Comparison of ENCODE assay signal across 9 cellular contexts in genomic region chr6:711925-712324, GRCh38. TPM values are rescaled to one million over a fixed set of nuclear protein-coding genes. Genes with fewer than 3 reads are reported as not detected.
DNase-seq lines count a peak whose midpoint lies in the region; ATAC-seq and TF ChIP-seq lines count a peak whose summit lies in the region.
"Had no signal": no experiment of that assay in that cellular context is flagged by ENCODE, and none has a peak within 500 bp of the region (broad histone marks: within the 10 kb centered on the region; RNA-seq: fewer than 3 reads in every experiment).

No MANE protein-coding gene starts in this region.

- POLR2A ChIA-PET in Caco-2 (lab: Charles Lee) = no interaction called here

- CTCF ChIA-PET in Caco-2 (lab: Charles Lee) = interaction anchor here (0.6 kb wide), 1 partner anchor 10 kb away, joined by 3 read pairs; no protein-coding TSS in a partner anchor

- H3K4me3 ChIP-seq in ACC112 (ENCODE audit: low read depth, low read length) = peak overlapping the region; percentile 76
- H3K4me3 ChIP-seq in body of pancreas = no peak overlapping the region
- H3K4me3 ChIP-seq in Caco-2 (ENCODE audit: low read depth, low read length) = no peak overlapping the region

- peaks cover 12 to 13% (median 13%) of the 10 kb centered on the region in 3 donors for H3K4me1 Mint-ChIP-seq in IgD-negative memory B cell
- peaks cover 16% of the 10 kb centered on the region for H3K4me1 Mint-ChIP-seq in mesothelial cell of epicardium
- no peaks in the 10 kb centered on the region for H3K4me1 Mint-ChIP-seq in Caco-2 (ENCODE audit: low read depth, unreplicated experiment)

- H3K36me3 Mint-ChIP-seq in IgD-negative memory B cell (no peaks in the 10 kb centered on the region), mesothelial cell of epicardium (no peaks in the 10 kb centered on the region), Caco-2 (ENCODE audit: insufficient read depth, unreplicated experiment) (no peaks in the 10 kb centered on the region)

- H3K27ac ChIP-seq in ACC112 (ENCODE audit: low read depth, low read length) (peak overlapping the region; percentile 66; the same call in 1 of the 2 replicates), body of pancreas (peak overlapping the region in 2 of 4 donors; percentile 65 to 75)

- H2AFZ ChIP-seq in ACC112 (ENCODE audit: low read length, unreplicated experiment) = peak overlapping the region; percentile 92

- peaks cover 9% of the 10 kb centered on the region for H3K4me1 ChIP-seq in ACC112 (ENCODE audit: control insufficient read depth, insufficient read depth, low read length, unreplicated experiment)
- peaks cover 5% of the 10 kb centered on the region for H3K4me1 ChIP-seq in body of pancreas
- no peaks in the 10 kb centered on the region for H3K4me1 ChIP-seq in Caco-2

- no TSS peak for BruUV-seq in Caco-2 (replicated peaks; lab: Mats Ljungman, UMichigan)

- peak; percentile 37 for ATAC-seq in body of pancreas

- TF ChIP-seq CTCF in body of pancreas (IDR thresholded peaks at IDR 0.05) = no peak
- TF ChIP-seq CTCF in mesothelial cell of epicardium (IDR thresholded peaks at IDR 0.05; ENCODE audit: unreplicated experiment) = no peak
- TF ChIP-seq CTCF in Caco-2 (IDR thresholded peaks at IDR 0.05; ENCODE audit: insufficient read depth in 1 of 2, low read depth in 1 of 2, low read length in 1 of 2, severe bottlenecking in 1 of 2, unreplicated experiment in 1 of 2) = no peak

- H3K9me3 ChIP-seq in body of pancreas = peaks cover 0 to 3% (median 0%) of the 10 kb centered on the region in 3 donors
- H3K9me3 ChIP-seq in Caco-2 = no peaks in the 10 kb centered on the region

- H3K36me3 ChIP-seq in ACC112 (ENCODE audit: insufficient read depth, low read length) (no peaks in the 10 kb centered on the region), body of pancreas (replicated peaks in 1 of 2; ENCODE audit: insufficient read depth in 1 of 2, low read depth in 2 of 2) (no peaks in the 10 kb centered on the region), Caco-2 (ENCODE audit: control insufficient read depth, insufficient read depth, low read length) (no peaks in the 10 kb centered on the region)

- H3K27ac Mint-ChIP-seq in IgD-negative memory B cell (peak overlapping the region; percentile 71 to 99 (median 99)), mesothelial cell of epicardium (no peak overlapping the region), Caco-2 (ENCODE audit: unreplicated experiment) (no peak overlapping the region)
- H3K27ac Mint-ChIP-seq: nephron progenitor cell had no signal

- no peaks in the 10 kb centered on the region for H3K79me2 ChIP-seq in ACC112 (ENCODE audit: control insufficient read depth, insufficient read depth, low read length, unreplicated experiment)

- peaks cover 5% of the 10 kb centered on the region for H3K27me3 Mint-ChIP-seq in IgD-negative memory B cell
- H3K27me3 Mint-ChIP-seq in mesothelial cell of epicardium (ENCODE audit: low read depth) = peaks cover 37% of the 10 kb centered on the region
- H3K27me3 Mint-ChIP-seq in Caco-2 (ENCODE audit: insufficient read depth, unreplicated experiment) = peaks cover 4% of the 10 kb centered on the region

- H3K9me3 Mint-ChIP-seq in IgD-negative memory B cell (no peaks in the 10 kb centered on the region), mesothelial cell of epicardium (no peaks in the 10 kb centered on the region), Caco-2 (ENCODE audit: unreplicated experiment) (no peaks in the 10 kb centered on the region)
- H3K9me3 Mint-ChIP-seq: nephron progenitor cell had no signal

- intact Hi-C loops in body of pancreas (cut with DNase I) = loop anchor here (10.0 kb wide), 1 partner anchor 673 kb away; the partner anchor contains the start of gene FOXF2
- intact Hi-C loops in Caco-2 (cut with micrococcal nuclease; ENCODE audit: unreplicated experiment) = no loop called here

- no peak for TF ChIP-seq POLR2A in body of pancreas (IDR thresholded peaks at IDR 0.05)

- peak overlapping the region; percentile 94 to 100 (median 98) for H3K4me3 Mint-ChIP-seq in IgD-negative memory B cell
- H3K4me3 Mint-ChIP-seq in mesothelial cell of epicardium = peak overlapping the region; percentile 86
- no peak overlapping the region for H3K4me3 Mint-ChIP-seq in Caco-2 (ENCODE audit: unreplicated experiment)

- DNase-seq in body of pancreas (no peak), mesothelial cell of epicardium (ENCODE audit: low spot score in 2 of 2, unreplicated experiment in 2 of 2) (no peak), middle frontal gyrus (ENCODE audit: extremely low spot score, low spot score) (no peak), Caco-2 (no peak), DMS 273 (lab: John Stamatoyannopoulos, UW; ENCODE audit: unreplicated experiment) (no peak), SKM-1 treated with dmso at 0.1 percent for 144 hours (lab: John Stamatoyannopoulos, UW; ENCODE audit: unreplicated experiment) (no peak)
- DNase-seq: nephron progenitor cell had no signal

- H3K27me3 ChIP-seq in ACC112 (ENCODE audit: insufficient read depth, low read length) (no peaks in the 10 kb centered on the region), body of pancreas (no peaks in the 10 kb centered on the region), Caco-2 (replicated peaks; ENCODE audit: control insufficient read depth, insufficient read depth, low read length) (no peaks in the 10 kb centered on the region)

RNA-seq across cellular contexts. Expression of gene EXOC2, which starts 19.0 kb away (rescaled TPM):
- 26.3 TPM for polyA plus RNA-seq in IgD-negative memory B cell
- total RNA-seq in body of pancreas (10 to 100 TPM; 10.5 to 10.6 TPM), mesothelial cell of epicardium (20.3 to 22.9 TPM (median 22.1 TPM) in 3 replicates), Caco-2 (2022) (19.8 and 21.4 TPM in 2 replicates)

RNA-seq across cellular contexts. Expression of gene HUS1B, which starts 55.0 kb away (rescaled TPM):
- polyA plus RNA-seq in IgD-negative memory B cell = 2.2 TPM
- total RNA-seq in body of pancreas (10 to 100 TPM in 1 of 2 donors, 1 to 10 TPM in 1; 4.4 to 19.1 TPM), mesothelial cell of epicardium (1.0 to 1.7 TPM (median 1.3 TPM) in 3 replicates), Caco-2 (2022) (0.74 and 0.79 TPM in 2 replicates)

Comparison
In these comparisons a context has a peak if more than half of its experiments do, and no peak if none do; other contexts are left out.
1. H3K27ac Mint-ChIP-seq: peak in IgD-negative memory B cell (3 of 3); none in mesothelial cell of epicardium (single experiment) and Caco-2 (single experiment).